17 cellular contexts compared by ENCODE assay signal in genomic region chr1:60228253-60228594, GRCh38.
"Had no signal": no experiment of that assay in that cellular context is flagged by ENCODE, and none has a peak within 500 bp of the region (broad histone marks: within the 10 kb centered on the region; RNA-seq: fewer than 3 reads in every experiment).

No MANE protein-coding gene starts in this region.

- ATAC-seq: left lung, right lobe of liver had no signal

- H3K4me1 ChIP-seq: left lung, neural progenitor cell, right lobe of liver, stomach had no signal

- H3K9me3 ChIP-seq: left lung, right lobe of liver, stomach, thoracic aorta had no signal

- H3K27ac ChIP-seq: left lung, neural progenitor cell, right lobe of liver, stomach, thoracic aorta had no signal

- H3K4me2 ChIP-seq: neural progenitor cell had no signal

- H3K36me3 Mint-ChIP-seq: activated naive CD8-positive, alpha-beta T cell treated with anti-CD3 and anti-CD28 coated beads for 36 hours; naive B cell had no signal

- FAIRE-seq: kidney, TTC549 had no signal

- H3K27ac Mint-ChIP-seq: activated B cell treated with CpG ODN at 0.5 μM for 24 hours; activated CD8-positive, alpha-beta T cell treated with anti-CD3 and anti-CD28 coated beads for 36 hours; activated naive CD8-positive, alpha-beta T cell treated with anti-CD3 and anti-CD28 coated beads for 36 hours; naive B cell; neural progenitor cell had no signal

- H3K4me3 Mint-ChIP-seq: activated B cell treated with CpG ODN at 0.5 μM for 24 hours; activated CD8-positive, alpha-beta T cell treated with anti-CD3 and anti-CD28 coated beads for 36 hours; activated naive CD8-positive, alpha-beta T cell treated with anti-CD3 and anti-CD28 coated beads for 36 hours; naive B cell; neural progenitor cell had no signal

- H2AFZ ChIP-seq: neural progenitor cell had no signal

- H3K27me3 ChIP-seq: left lung, neural progenitor cell, right lobe of liver, stomach had no signal

- H3K9me3 Mint-ChIP-seq: activated B cell treated with CpG ODN at 0.5 μM for 24 hours; activated CD8-positive, alpha-beta T cell treated with anti-CD3 and anti-CD28 coated beads for 36 hours; activated naive CD8-positive, alpha-beta T cell treated with anti-CD3 and anti-CD28 coated beads for 36 hours; naive B cell had no signal

- DNase-seq: activated B cell treated with CpG ODN at 0.5 μM for 24 hours; activated CD4-positive, alpha-beta T cell treated with anti-CD3 and anti-CD28 coated beads for 48 hours; activated CD8-positive, alpha-beta T cell treated with anti-CD3 and anti-CD28 coated beads for 36 hours; activated gamma-delta T cell; activated naive CD8-positive, alpha-beta T cell treated with anti-CD3 and anti-CD28 coated beads for 36 hours; activated T-cell treated with anti-CD3 and anti-CD28 coated beads, Interleukin-2, amount 50 U/mL, for 48 hours; anterior cingulate cortex; effector CD8-positive, alpha-beta T cell; hippocampal formation; kidney; left lung; naive B cell; right lobe of liver; stomach had no signal

- H3K4me3 ChIP-seq: left lung, neural progenitor cell, right lobe of liver, stomach, thoracic aorta had no signal

- H3K4me1 Mint-ChIP-seq: activated B cell treated with CpG ODN at 0.5 μM for 24 hours, naive B cell, neural progenitor cell had no signal

- H3K9ac ChIP-seq: neural progenitor cell had no signal

- H3K27me3 Mint-ChIP-seq: activated B cell treated with CpG ODN at 0.5 μM for 24 hours; activated naive CD8-positive, alpha-beta T cell treated with anti-CD3 and anti-CD28 coated beads for 36 hours; naive B cell had no signal

- H3K36me3 ChIP-seq: left lung, neural progenitor cell, right lobe of liver, stomach, thoracic aorta had no signal
